Comparison of ENCODE assay signal across 1 cellular context in genomic region chr9:94973491-94973941, GRCh38.
TF ChIP-seq lines count a peak whose summit lies in the region.

No MANE protein-coding gene starts in this region.

TF ChIP-seq in GM23338, 12 proteins besides CTCF, POLR2A, EP300 and RAD21 (continued from another document):
- TF ChIP-seq ZNF462 (CRISPR knock-in tag; IDR thresholded peaks at IDR 0.05) (no peak), ZNF114 (CRISPR knock-in tag; IDR thresholded peaks at IDR 0.05) (no peak)
TF ChIP-seq in GM23338: peak in this region for 0.
